1 cellular context compared by ENCODE assay signal in genomic region chr5:148910216-148910615, GRCh38.
TF ChIP-seq lines count a peak whose summit lies in the region.

No MANE protein-coding gene starts in this region.

TF ChIP-seq in H1, 55 proteins besides CTCF, POLR2A, EP300 and RAD21 (continued from another document):
- TF ChIP-seq JUN (IDR thresholded peaks at IDR 0.05; ENCODE audit: low read depth, low read length): no peak
- TF ChIP-seq SRF (IDR thresholded peaks at IDR 0.05; ENCODE audit: low read depth, low read length): no peak
- TF ChIP-seq, protein P1, sequence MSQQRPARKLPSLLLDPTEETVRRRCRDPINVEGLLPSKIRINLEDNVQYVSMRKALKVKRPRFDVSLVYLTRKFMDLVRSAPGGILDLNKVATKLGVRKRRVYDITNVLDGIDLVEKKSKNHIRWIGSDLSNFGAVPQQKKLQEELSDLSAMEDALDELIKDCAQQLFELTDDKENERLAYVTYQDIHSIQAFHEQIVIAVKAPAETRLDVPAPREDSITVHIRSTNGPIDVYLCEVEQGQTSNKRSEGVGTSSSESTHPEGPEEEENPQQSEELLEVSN (IDR thresholded peaks at IDR 0.05): no peak
- no peak for TF ChIP-seq CTBP2 (IDR thresholded peaks at IDR 0.05; ENCODE audit: borderline replicate concordance, insufficient read depth, insufficient read length, low read length)
- no peak for TF ChIP-seq BACH1 (IDR thresholded peaks at IDR 0.05; ENCODE audit: low read length)
- no peak for TF ChIP-seq CHD1 (IDR thresholded peaks at IDR 0.05; ENCODE audit: low read depth, low read length)
- no peak for TF ChIP-seq CBX8 (IDR thresholded peaks at IDR 0.05; ENCODE audit: borderline replicate concordance, low read depth, low read length)
- TF ChIP-seq SIRT6 (IDR thresholded peaks at IDR 0.05; ENCODE audit: low read length): no peak
- TF ChIP-seq TBP (IDR thresholded peaks at IDR 0.05; ENCODE audit: low read depth, low read length): no peak
- no peak for TF ChIP-seq GABPA (IDR thresholded peaks at IDR 0.05; ENCODE audit: borderline replicate concordance, insufficient read depth, low read length)
- no peak for TF ChIP-seq CHD7 (IDR thresholded peaks at IDR 0.05; ENCODE audit: insufficient replicate concordance, low read length)
